In the genomic region with DNA sequence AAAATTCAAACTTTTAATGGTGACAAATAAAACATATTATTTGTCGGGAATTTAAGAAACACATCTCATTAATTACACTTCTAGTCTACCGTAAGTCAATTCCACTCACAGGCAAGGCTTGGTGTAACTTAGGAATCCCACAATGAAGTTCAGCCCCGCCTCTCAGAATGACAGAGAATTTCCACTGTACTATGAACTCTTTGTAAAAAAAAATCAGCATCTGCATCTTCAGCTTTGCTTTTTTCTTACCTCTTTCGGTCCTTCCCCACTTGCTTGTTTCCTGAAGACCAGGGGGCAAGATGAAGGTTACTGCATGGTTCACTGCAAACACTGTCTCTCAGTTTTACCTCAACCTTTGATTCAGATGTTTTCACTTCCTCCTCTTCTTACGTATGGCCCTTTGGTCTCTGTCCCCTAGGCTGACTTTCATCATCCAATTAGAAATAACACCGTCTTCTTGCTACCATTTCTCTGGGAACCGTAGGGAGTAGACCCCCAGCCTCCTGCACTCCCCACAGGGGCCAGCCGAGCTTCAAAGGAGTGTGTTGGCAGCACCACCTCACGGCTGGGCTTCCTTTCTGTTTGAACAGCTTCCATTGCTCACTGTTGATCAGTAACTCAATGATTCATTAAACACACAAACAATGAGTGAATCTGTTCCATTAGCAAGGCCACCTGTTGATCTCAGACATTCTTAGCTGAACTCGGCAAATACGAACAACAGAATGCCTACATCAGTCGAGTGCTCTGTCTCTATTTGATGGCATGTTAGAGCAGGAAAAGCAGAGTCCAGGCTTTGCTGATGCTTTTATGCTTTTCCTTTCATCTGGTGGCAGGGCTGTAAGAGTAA, we compare ENCODE assay signal across 8 cellular contexts.
DNase-seq lines count a peak whose midpoint lies in the region; ATAC-seq and TF ChIP-seq lines count a peak whose summit lies in the region.

No MANE protein-coding gene starts in this region.

- H3K9me3 Mint-ChIP-seq in activated T-helper 17 cell treated with anti-CD3 and anti-CD28 coated beads, Interleukin-2, amount 50 U/mL, for 72 hours: no peaks in the 10 kb centered on the region

- no peak overlapping the region for H3K27ac Mint-ChIP-seq in activated T-helper 17 cell treated with anti-CD3 and anti-CD28 coated beads, Interleukin-2, amount 50 U/mL, for 72 hours

- H3K9me3 ChIP-seq in Peyer's patch: no peaks in the 10 kb centered on the region

- DNase-seq in COR-L47 (lab: John Stamatoyannopoulos, UW) (peak; percentile 38), Peyer's patch (peak; percentile 46 to 76 (median 71)), left colon (peak in 1 of 2 donors; percentile 32)
- DNase-seq in activated CD4-positive, alpha-beta T cell treated with anti-CD3 and anti-CD28 coated beads for 1 hour: no peak
- DNase-seq in stimulated activated CD4-positive, alpha-beta T cell treated with anti-CD3 and anti-CD28 coated beads, Interleukin-4, amount 100 ng/mL, for 1 hour: no peak

- H3K4me1 Mint-ChIP-seq in activated T-helper 17 cell treated with anti-CD3 and anti-CD28 coated beads, Interleukin-2, amount 50 U/mL, for 72 hours: no peaks in the 10 kb centered on the region

- H3K4me3 Mint-ChIP-seq in activated T-helper 17 cell treated with anti-CD3 and anti-CD28 coated beads, Interleukin-2, amount 50 U/mL, for 72 hours: no peak overlapping the region

- no peaks in the 10 kb centered on the region for H3K36me3 ChIP-seq in Peyer's patch

- ATAC-seq in GM19395 (IDR thresholded peaks at IDR 0.05; ENCODE audit: unreplicated experiment) (peak; percentile 98), HG03342 (IDR thresholded peaks at IDR 0.05; ENCODE audit: unreplicated experiment) (peak; percentile 96), left colon (peak; percentile 89)
- ATAC-seq in activated T-helper 17 cell treated with anti-CD3 and anti-CD28 coated beads, Interleukin-2, amount 50 U/mL, for 72 hours (replicated peaks): no peak

- TF ChIP-seq CTCF in Peyer's patch (IDR thresholded peaks at IDR 0.05): peak in 1 of 6 experiments; percentile 6

- intact Hi-C loops in left colon (cut with DNase I, micrococcal nuclease): no loop called here

- peak overlapping the region; percentile 71 to 83 (median 82) for H3K27ac ChIP-seq in Peyer's patch

- peak overlapping the region in 3 of 4 donors; percentile 23 to 47 (median 41) for H3K4me3 ChIP-seq in Peyer's patch

- H3K27me3 Mint-ChIP-seq in activated T-helper 17 cell treated with anti-CD3 and anti-CD28 coated beads, Interleukin-2, amount 50 U/mL, for 72 hours: no peaks in the 10 kb centered on the region

- no peaks in the 10 kb centered on the region for H3K27me3 ChIP-seq in Peyer's patch

- H3K36me3 Mint-ChIP-seq in activated T-helper 17 cell treated with anti-CD3 and anti-CD28 coated beads, Interleukin-2, amount 50 U/mL, for 72 hours (ENCODE audit: low read depth): no peaks in the 10 kb centered on the region

- TF ChIP-seq POLR2A in Peyer's patch (IDR thresholded peaks at IDR 0.05): peak in 1 of 2 donors; percentile 36

- H3K4me1 ChIP-seq in Peyer's patch: peaks cover 0 to 9% (median 0%) of the 10 kb centered on the region in 4 donors

Comparison
In these comparisons a context has a peak if more than half of its experiments do, and no peak if none do; other contexts are left out.
1. DNase-seq: peak in COR-L47 (single experiment) and Peyer's patch (3 of 3); none in activated CD4-positive, alpha-beta T cell treated with anti-CD3 and anti-CD28 coated beads for 1 hour (single experiment) and stimulated activated CD4-positive, alpha-beta T cell treated with anti-CD3 and anti-CD28 coated beads, Interleukin-4, amount 100 ng/mL, for 1 hour (single experiment).